ENCODE assay signal across 17 cellular contexts in the genomic region with DNA sequence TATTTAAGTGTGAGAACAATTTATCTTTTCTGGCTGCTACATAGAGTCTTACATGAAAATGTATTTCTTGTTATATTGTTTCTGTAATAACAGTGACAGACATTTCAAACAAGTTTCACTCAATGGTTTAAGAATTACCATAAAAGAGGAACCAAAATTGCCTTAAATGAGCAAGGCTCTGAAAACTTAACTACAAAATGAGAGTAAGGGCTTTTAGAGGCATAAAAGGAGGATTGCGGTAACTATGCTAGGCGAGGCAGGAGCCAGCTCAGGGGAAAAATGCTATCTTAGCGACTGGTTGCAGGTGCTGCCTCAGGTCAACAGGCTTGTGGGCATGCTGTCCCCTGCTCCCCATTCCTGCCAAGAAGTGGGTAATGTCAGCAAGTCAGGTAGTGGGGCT.
DNase-seq lines count a peak whose midpoint lies in the region; ATAC-seq, FAIRE-seq and TF ChIP-seq lines count a peak whose summit lies in the region.
"Had no signal": no experiment of that assay in that cellular context is flagged by ENCODE, and none has a peak within 500 bp of the region (broad histone marks: within the 10 kb centered on the region; RNA-seq: fewer than 3 reads in every experiment).

No MANE protein-coding gene starts in this region.

- no peak for TF ChIP-seq CTCF in GM23338 (conservative IDR thresholded peaks at IDR 0.05; ENCODE audit: low read depth in 2 of 2)

- H3K36me3 Mint-ChIP-seq in GM23338 (ENCODE audit: low read depth) = no peaks in the 10 kb centered on the region
- H3K36me3 Mint-ChIP-seq in activated T-cell treated with anti-CD3 and anti-CD28 coated beads, Interleukin-2, amount 50 U/mL, for 24 hours (ENCODE audit: low read depth) = no peaks in the 10 kb centered on the region

- H3K9me2 ChIP-seq in GM23338 (ENCODE audit: insufficient read depth) = no peaks in the 10 kb centered on the region

- H3K9me3 Mint-ChIP-seq in GM23338 = no peaks in the 10 kb centered on the region
- H3K9me3 Mint-ChIP-seq in activated T-cell treated with anti-CD3 and anti-CD28 coated beads, Interleukin-2, amount 50 U/mL, for 24 hours = no peaks in the 10 kb centered on the region
- H3K9me3 Mint-ChIP-seq: activated B cell treated with CpG ODN at 0.5 μM for 24 hours; activated T-cell treated with anti-CD3 and anti-CD28 coated beads, Interleukin-2, amount 50 U/mL, for 4 hours had no signal

- no peaks in the 10 kb centered on the region for H3K36me3 ChIP-seq in GM23338 (ENCODE audit: insufficient read depth)
- H3K36me3 ChIP-seq: heart right ventricle had no signal

- H3K27me3 Mint-ChIP-seq in GM23338 (ENCODE audit: insufficient read depth, low read depth, poor library complexity) = peaks cover 4% of the 10 kb centered on the region
- peaks cover 38% of the 10 kb centered on the region for H3K27me3 Mint-ChIP-seq in activated T-cell treated with anti-CD3 and anti-CD28 coated beads, Interleukin-2, amount 50 U/mL, for 24 hours

- no peaks in the 10 kb centered on the region for H4K20me1 ChIP-seq in GM23338 (replicated peaks; ENCODE audit: insufficient read depth)

- no peaks in the 10 kb centered on the region for H3K79me2 ChIP-seq in GM23338 (replicated peaks; ENCODE audit: insufficient read depth)

- no peaks in the 10 kb centered on the region for H3K4me1 ChIP-seq in GM23338 (ENCODE audit: insufficient read depth)
- H3K4me1 ChIP-seq: heart right ventricle had no signal

- H3K4me1 Mint-ChIP-seq in GM23338 = no peaks in the 10 kb centered on the region; the same call in 2 of the 3 replicates
- H3K4me1 Mint-ChIP-seq in activated T-cell treated with anti-CD3 and anti-CD28 coated beads, Interleukin-2, amount 50 U/mL, for 24 hours (ENCODE audit: low read depth) = no peaks in the 10 kb centered on the region
- H3K4me1 Mint-ChIP-seq: activated B cell treated with CpG ODN at 0.5 μM for 24 hours had no signal

- peak overlapping the region; percentile 40; the same call in 1 of the 2 replicates for H2AFZ ChIP-seq in GM23338

- no peak overlapping the region for H3K4me2 ChIP-seq in GM23338

- DNase-seq in CD1c-positive myeloid dendritic cell (ENCODE audit: extremely low spot score) (peak; percentile 6), GM19239 (ENCODE audit: insufficient read length, low spot score) (peak; percentile 20), GM23338 (ENCODE audit: low spot score) (no peak)
- no peak for DNase-seq in activated T-cell treated with anti-CD3 and anti-CD28 coated beads, Interleukin-2, amount 50 U/mL, for 24 hours
- DNase-seq in activated CD4-positive, CD25-positive, alpha-beta regulatory T cell (lab: John Stamatoyannopoulos, UW) = no peak
- DNase-seq in activated CD4-positive, alpha-beta T cell treated with anti-CD3 and anti-CD28 coated beads for 4 hours = no peak
- DNase-seq: activated B cell treated with CpG ODN at 0.5 μM for 24 hours; activated T-cell treated with anti-CD3 and anti-CD28 coated beads, Interleukin-2, amount 50 U/mL, for 4 hours; cerebellar nuclear complex; heart right ventricle; NCI-H2029; posterior cingulate gyrus; trophoblast cell had no signal

- H3K4me3 Mint-ChIP-seq in GM23338 = no peak overlapping the region
- no peak overlapping the region for H3K4me3 Mint-ChIP-seq in activated T-cell treated with anti-CD3 and anti-CD28 coated beads, Interleukin-2, amount 50 U/mL, for 24 hours
- H3K4me3 Mint-ChIP-seq: activated B cell treated with CpG ODN at 0.5 μM for 24 hours; activated T-cell treated with anti-CD3 and anti-CD28 coated beads, Interleukin-2, amount 50 U/mL, for 4 hours had no signal

- no peak overlapping the region for H3K27ac ChIP-seq in GM23338 (ENCODE audit: low read depth)
- H3K27ac ChIP-seq: epithelial cell of prostate, heart right ventricle had no signal

- no peaks in the 10 kb centered on the region for H3K27me3 ChIP-seq in GM23338 (ENCODE audit: insufficient read depth)

- FAIRE-seq in GM19239 (lab: Jason Lieb, UNC) = peak; percentile 74

- H3F3A ChIP-seq in GM23338 (replicated peaks; ENCODE audit: low read depth) = no peaks in the 10 kb centered on the region

- no peak overlapping the region for H3K4me3 ChIP-seq in GM23338
- H3K4me3 ChIP-seq: heart right ventricle had no signal

- H3K27ac Mint-ChIP-seq in GM23338 = no peak overlapping the region
- no peak overlapping the region for H3K27ac Mint-ChIP-seq in activated T-cell treated with anti-CD3 and anti-CD28 coated beads, Interleukin-2, amount 50 U/mL, for 24 hours
- H3K27ac Mint-ChIP-seq: activated B cell treated with CpG ODN at 0.5 μM for 24 hours had no signal

- ATAC-seq in GM23338 = no peak
- ATAC-seq in HG03432 (IDR thresholded peaks at IDR 0.05; ENCODE audit: unreplicated experiment) = peak; percentile 68
- no peak for ATAC-seq in HG02571 (IDR thresholded peaks at IDR 0.05; ENCODE audit: unreplicated experiment)
- ATAC-seq: activated T-cell treated with anti-CD3 and anti-CD28 coated beads, Interleukin-2, amount 50 U/mL, for 4 hours; heart right ventricle; SK-N-SH treated with all-trans-retinoic acid at 6 μM for 48 hours had no signal

TF ChIP-seq in GM23338, 12 proteins besides CTCF, POLR2A, EP300 and RAD21 (continues in another document):
- TF ChIP-seq ZNF114 (CRISPR knock-in tag; IDR thresholded peaks at IDR 0.05) (no peak), JUNB (IDR thresholded peaks at IDR 0.05; ENCODE audit: unreplicated experiment) (no peak), ETS1 (IDR thresholded peaks at IDR 0.05) (no peak), CREB1 (CRISPR knock-in tag; IDR thresholded peaks at IDR 0.05; ENCODE audit: low read depth) (no peak), STAT1 (IDR thresholded peaks at IDR 0.05; ENCODE audit: unreplicated experiment) (no peak), EZH2 (IDR thresholded peaks at IDR 0.05; ENCODE audit: low read depth, unreplicated experiment) (no peak), ZNF331 (CRISPR knock-in tag; IDR thresholded peaks at IDR 0.05; ENCODE audit: low read depth) (no peak), EZH2phosphoT487 (IDR thresholded peaks at IDR 0.05; ENCODE audit: unreplicated experiment) (no peak)
- TF ChIP-seq, protein P1, sequence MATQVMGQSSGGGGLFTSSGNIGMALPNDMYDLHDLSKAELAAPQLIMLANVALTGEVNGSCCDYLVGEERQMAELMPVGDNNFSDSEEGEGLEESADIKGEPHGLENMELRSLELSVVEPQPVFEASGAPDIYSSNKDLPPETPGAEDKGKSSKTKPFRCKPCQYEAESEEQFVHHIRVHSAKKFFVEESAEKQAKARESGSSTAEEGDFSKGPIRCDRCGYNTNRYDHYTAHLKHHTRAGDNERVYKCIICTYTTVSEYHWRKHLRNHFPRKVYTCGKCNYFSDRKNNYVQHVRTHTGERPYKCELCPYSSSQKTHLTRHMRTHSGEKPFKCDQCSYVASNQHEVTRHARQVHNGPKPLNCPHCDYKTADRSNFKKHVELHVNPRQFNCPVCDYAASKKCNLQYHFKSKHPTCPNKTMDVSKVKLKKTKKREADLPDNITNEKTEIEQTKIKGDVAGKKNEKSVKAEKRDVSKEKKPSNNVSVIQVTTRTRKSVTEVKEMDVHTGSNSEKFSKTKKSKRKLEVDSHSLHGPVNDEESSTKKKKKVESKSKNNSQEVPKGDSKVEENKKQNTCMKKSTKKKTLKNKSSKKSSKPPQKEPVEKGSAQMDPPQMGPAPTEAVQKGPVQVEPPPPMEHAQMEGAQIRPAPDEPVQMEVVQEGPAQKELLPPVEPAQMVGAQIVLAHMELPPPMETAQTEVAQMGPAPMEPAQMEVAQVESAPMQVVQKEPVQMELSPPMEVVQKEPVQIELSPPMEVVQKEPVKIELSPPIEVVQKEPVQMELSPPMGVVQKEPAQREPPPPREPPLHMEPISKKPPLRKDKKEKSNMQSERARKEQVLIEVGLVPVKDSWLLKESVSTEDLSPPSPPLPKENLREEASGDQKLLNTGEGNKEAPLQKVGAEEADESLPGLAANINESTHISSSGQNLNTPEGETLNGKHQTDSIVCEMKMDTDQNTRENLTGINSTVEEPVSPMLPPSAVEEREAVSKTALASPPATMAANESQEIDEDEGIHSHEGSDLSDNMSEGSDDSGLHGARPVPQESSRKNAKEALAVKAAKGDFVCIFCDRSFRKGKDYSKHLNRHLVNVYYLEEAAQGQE (IDR thresholded peaks at IDR 0.05; ENCODE audit: unreplicated experiment) = no peak

Comparison
In these comparisons a context has a peak if more than half of its experiments do, and no peak if none do; other contexts are left out.
1. DNase-seq: peak in CD1c-positive myeloid dendritic cell (single experiment) and GM19239 (single experiment); none in GM23338 (single experiment), activated T-cell treated with anti-CD3 and anti-CD28 coated beads, Interleukin-2, amount 50 U/mL, for 24 hours (single experiment), activated CD4-positive, CD25-positive, alpha-beta regulatory T cell (0 of 4) and activated CD4-positive, alpha-beta T cell treated with anti-CD3 and anti-CD28 coated beads for 4 hours (0 of 2).